16 cellular contexts compared by ENCODE assay signal in the genomic region with DNA sequence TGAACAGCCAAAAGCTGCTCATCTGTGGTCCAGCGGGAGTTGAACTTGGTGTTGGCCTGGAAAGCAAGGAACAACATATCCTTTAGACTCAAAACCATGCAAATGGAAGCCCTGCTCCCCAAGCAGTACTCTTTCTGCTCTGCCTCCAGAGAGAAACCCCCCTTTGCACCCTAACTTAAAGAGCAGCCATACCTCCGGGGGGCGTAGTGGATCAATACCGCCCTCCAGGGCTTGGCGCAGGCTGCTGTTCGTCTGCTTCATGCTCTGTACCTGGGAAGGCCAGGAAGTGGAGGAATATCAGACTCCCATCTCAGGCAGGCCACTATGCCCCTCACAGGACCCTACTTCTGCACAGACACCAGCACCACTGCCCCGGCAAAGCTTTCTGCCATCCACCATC. TPM values are rescaled to one million over a fixed set of nuclear protein-coding genes. Genes with fewer than 3 reads are reported as not detected.
"Had no signal": no experiment of that assay in that cellular context is flagged by ENCODE, and none has a peak within 500 bp of the region (broad histone marks: within the 10 kb centered on the region; RNA-seq: fewer than 3 reads in every experiment).

No MANE protein-coding gene starts in this region.

- H3K36me3 ChIP-seq: thyroid gland had no signal

- H3K9me3 ChIP-seq: ascending aorta, esophagus muscularis mucosa, mucosa of descending colon, thyroid gland had no signal

- ATAC-seq: activated CD4-positive, alpha-beta T cell treated with anti-CD3 and anti-CD28 coated beads for 36 hours; activated naive CD8-positive, alpha-beta T cell treated with anti-CD3 and anti-CD28 coated beads, Interleukin-2, amount 50 U/mL, for 24 hours; activated T-cell treated with anti-CD3 and anti-CD28 coated beads, Interleukin-2, amount 50 U/mL, for 72 hours; left lobe of liver; mucosa of descending colon; naive thymus-derived CD4-positive, alpha-beta T cell; stimulated activated naive B cell treated with anti-CD40 and anti-IgM and Interleukin-4, amounts not matched to agents 10 μg/mL and 1 μg/mL and 100 μg/mL, for 72 hours had no signal

- H3K4me3 Mint-ChIP-seq: activated CD4-positive, alpha-beta memory T cell treated with anti-CD3 and anti-CD28 coated beads, Interleukin-2, amount 10 ng/mL, durations not matched to agents 7 days and 5 days; activated CD4-positive, alpha-beta T cell treated with anti-CD3 and anti-CD28 coated beads for 36 hours; activated naive CD8-positive, alpha-beta T cell treated with anti-CD3 and anti-CD28 coated beads, Interleukin-2, amount 50 U/mL, for 24 hours; activated T-cell treated with anti-CD3 and anti-CD28 coated beads, Interleukin-2, amount 50 U/mL, for 72 hours; naive thymus-derived CD4-positive, alpha-beta T cell; stimulated activated naive B cell treated with anti-CD40 and anti-IgM and Interleukin-4, amounts not matched to agents 10 μg/mL and 1 μg/mL and 100 μg/mL, for 72 hours had no signal

- H3K27me3 ChIP-seq: ascending aorta, esophagus muscularis mucosa, thyroid gland had no signal

- DNase-seq: activated CD4-positive, alpha-beta memory T cell treated with anti-CD3 and anti-CD28 coated beads, Interleukin-2, amount 10 ng/mL, durations not matched to agents 7 days and 5 days; activated CD4-positive, alpha-beta T cell treated with anti-CD3 and anti-CD28 coated beads for 36 hours; activated naive CD8-positive, alpha-beta T cell treated with anti-CD3 and anti-CD28 coated beads, Interleukin-2, amount 50 U/mL, for 24 hours; activated T-cell treated with anti-CD3 and anti-CD28 coated beads, Interleukin-2, amount 50 U/mL, for 72 hours; hippocampal formation; mucosa of descending colon; naive thymus-derived CD4-positive, alpha-beta T cell; nucleus accumbens; stimulated activated CD4-positive, alpha-beta T cell treated with anti-CD3 and anti-CD28 coated beads, Interleukin-2, amount 100 ng/mL, for 48 hours; stimulated activated naive B cell treated with anti-CD40 and anti-IgM and Interleukin-4, amounts not matched to agents 10 μg/mL and 1 μg/mL and 100 μg/mL, for 72 hours; T-helper 1 cell; T1000; thyroid gland had no signal

- H3K9me3 Mint-ChIP-seq: activated CD4-positive, alpha-beta memory T cell treated with anti-CD3 and anti-CD28 coated beads, Interleukin-2, amount 10 ng/mL, durations not matched to agents 7 days and 5 days; activated naive CD8-positive, alpha-beta T cell treated with anti-CD3 and anti-CD28 coated beads, Interleukin-2, amount 50 U/mL, for 24 hours; activated T-cell treated with anti-CD3 and anti-CD28 coated beads, Interleukin-2, amount 50 U/mL, for 72 hours; naive thymus-derived CD4-positive, alpha-beta T cell; stimulated activated naive B cell treated with anti-CD40 and anti-IgM and Interleukin-4, amounts not matched to agents 10 μg/mL and 1 μg/mL and 100 μg/mL, for 72 hours had no signal

- H3K36me3 Mint-ChIP-seq: naive thymus-derived CD4-positive, alpha-beta T cell had no signal

- H3K4me3 ChIP-seq: ascending aorta, esophagus muscularis mucosa, mucosa of descending colon, thyroid gland had no signal

- H3K27ac Mint-ChIP-seq: activated CD4-positive, alpha-beta memory T cell treated with anti-CD3 and anti-CD28 coated beads, Interleukin-2, amount 10 ng/mL, durations not matched to agents 7 days and 5 days; activated CD4-positive, alpha-beta T cell treated with anti-CD3 and anti-CD28 coated beads for 36 hours; activated naive CD8-positive, alpha-beta T cell treated with anti-CD3 and anti-CD28 coated beads, Interleukin-2, amount 50 U/mL, for 24 hours; activated T-cell treated with anti-CD3 and anti-CD28 coated beads, Interleukin-2, amount 50 U/mL, for 72 hours; naive thymus-derived CD4-positive, alpha-beta T cell had no signal

RNA-seq across cellular contexts. Expression of gene RCOR2, which starts 4.3 kb away (rescaled TPM):
- total RNA-seq: activated CD4-positive, alpha-beta memory T cell treated with anti-CD3 and anti-CD28 coated beads, Interleukin-2, amount 10 ng/mL, durations not matched to agents 7 days and 5 days; ascending aorta had no signal
